1 cellular context compared by ENCODE assay signal in genomic region chr21:14567557-14568279, GRCh38.
TF ChIP-seq lines count a peak whose summit lies in the region.

No MANE protein-coding gene starts in this region.

TF ChIP-seq in GM23338, 12 proteins besides CTCF, POLR2A, EP300 and RAD21 (continued from another document):
- no peak for TF ChIP-seq ZNF462 (CRISPR knock-in tag; IDR thresholded peaks at IDR 0.05)
- no peak for TF ChIP-seq ZNF331 (CRISPR knock-in tag; IDR thresholded peaks at IDR 0.05; ENCODE audit: low read depth)
